In the genomic region with DNA sequence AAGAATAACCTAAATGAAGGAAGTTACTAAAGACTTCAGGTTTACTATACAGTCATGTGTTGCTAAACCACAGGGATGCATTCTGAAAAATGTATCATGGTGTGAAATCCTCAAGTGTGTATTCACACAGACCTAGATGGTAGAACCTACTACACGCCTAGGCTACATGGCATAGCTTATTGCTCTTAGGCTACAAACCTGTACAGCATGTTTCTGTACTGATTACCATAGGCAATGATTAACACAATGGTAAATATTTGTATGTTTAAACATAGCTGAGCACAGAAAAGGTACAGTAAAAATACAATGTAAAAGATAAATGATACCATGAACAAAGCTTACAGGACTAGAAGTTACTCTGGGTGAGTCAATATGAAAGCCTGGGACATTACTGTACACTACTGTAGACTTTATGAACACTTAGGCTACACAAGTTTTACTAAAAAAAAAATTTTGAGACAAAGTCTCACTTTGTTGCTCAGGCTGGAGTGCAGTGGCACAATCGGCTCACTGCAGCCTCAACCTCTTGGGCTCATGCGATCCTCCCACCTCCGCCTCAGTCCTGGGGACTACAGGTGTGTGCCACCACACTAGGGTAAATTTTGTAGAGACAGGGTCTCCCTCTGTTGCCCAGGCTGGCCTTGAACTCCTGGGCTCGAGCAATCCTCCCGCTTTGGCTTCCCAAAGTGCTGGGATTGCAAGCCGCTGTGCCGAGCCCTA, we compare ENCODE assay signal across 18 cellular contexts. TPM values are rescaled to one million over a fixed set of nuclear protein-coding genes. Genes with fewer than 3 reads are reported as not detected.
DNase-seq lines count a peak whose midpoint lies in the region; ATAC-seq, FAIRE-seq and TF ChIP-seq lines count a peak whose summit lies in the region.
"Had no signal": no experiment of that assay in that cellular context is flagged by ENCODE, and none has a peak within 500 bp of the region (broad histone marks: within the 10 kb centered on the region; RNA-seq: fewer than 3 reads in every experiment).

No MANE protein-coding gene starts in this region.

- DNase-seq in AG04450 (ENCODE audit: low read depth, low spot score) = peak; percentile 38
- DNase-seq in GM12891 (ENCODE audit: insufficient read length, low spot score) = no peak
- DNase-seq in body of pancreas = no peak
- no peak for DNase-seq in uterus
- DNase-seq: KG1; NCI-H187; NCI-H345; psoas muscle; stimulated activated CD4-positive, alpha-beta T cell treated with anti-CD3 and anti-CD28 coated beads, Interleukin-2, amount 100 ng/mL, for 48 hours; stimulated activated naive CD8-positive, alpha-beta T cell treated with anti-CD3 and anti-CD28 coated beads, Interleukin-15, Interleukin-2, amounts not matched to agents 100 U/mL and 50 U/mL, for 24 hours had no signal

- WGBS in body of pancreas, 2 donors = 63 to 67% methylated on average over 8 of the region's 8 CpGs

- peak; percentile 52 for ATAC-seq in body of pancreas
- ATAC-seq in GM21619 (IDR thresholded peaks at IDR 0.05; ENCODE audit: unreplicated experiment) = no peak
- ATAC-seq in GM21825 (IDR thresholded peaks at IDR 0.05; ENCODE audit: unreplicated experiment) = no peak
- no peak for ATAC-seq in HG03175 (IDR thresholded peaks at IDR 0.05; ENCODE audit: unreplicated experiment)
- ATAC-seq: psoas muscle; stimulated activated naive CD8-positive, alpha-beta T cell treated with anti-CD3 and anti-CD28 coated beads, Interleukin-15, Interleukin-2, amounts not matched to agents 100 U/mL and 50 U/mL, for 24 hours had no signal

- H3K27me3 ChIP-seq in AG04450 (ENCODE audit: control insufficient read depth, insufficient read depth, low read length) (no peaks in the 10 kb centered on the region), body of pancreas (no peaks in the 10 kb centered on the region), mucosa of rectum (ENCODE audit: control insufficient read depth in 2 of 2, insufficient read depth in 2 of 2, low read length in 2 of 2) (no peaks in the 10 kb centered on the region), uterus (no peaks in the 10 kb centered on the region)
- H3K27me3 ChIP-seq: SJSA1, tibial nerve had no signal

- intact Hi-C loops in body of pancreas (cut with DNase I) (no loop called here), uterus (cut with DNase I; ENCODE audit: low total_unique reads) (no loop called here)

- no peaks in the 10 kb centered on the region for H3K9me3 ChIP-seq in AG04450 (ENCODE audit: control insufficient read depth, insufficient read depth, low read length)
- H3K9me3 ChIP-seq in body of pancreas = no peaks in the 10 kb centered on the region
- no peaks in the 10 kb centered on the region for H3K9me3 ChIP-seq in mucosa of rectum (ENCODE audit: control insufficient read depth in 2 of 2, low read length in 2 of 2)
- H3K9me3 ChIP-seq in uterus = no peaks in the 10 kb centered on the region
- H3K9me3 ChIP-seq: psoas muscle, SJSA1, tibial nerve had no signal

- no peak for TF ChIP-seq CTCF in AG04450 (IDR thresholded peaks at IDR 0.05; ENCODE audit: low read depth, low read length)
- no peak for TF ChIP-seq CTCF in body of pancreas (IDR thresholded peaks at IDR 0.05)
- TF ChIP-seq CTCF in uterus (IDR thresholded peaks at IDR 0.05) = no peak

- POLR2A ChIA-PET in AG04450 (lab: Yijun Ruan, JAX) = interaction anchor here (0.6 to 0.9 kb wide), 4 partner anchors 25 to 1023 kb away, joined by 3 to 5 read pairs (median 4); a partner anchor contains a TSS

- H3K36me3 ChIP-seq in body of pancreas (replicated peaks in 1 of 2; ENCODE audit: insufficient read depth in 1 of 2, low read depth in 2 of 2) = peaks cover 0 to 20% of the 10 kb centered on the region in 2 donors
- peaks cover 56 to 66% of the 10 kb centered on the region in 2 donors for H3K36me3 ChIP-seq in mucosa of rectum (ENCODE audit: control insufficient read depth in 2 of 2, insufficient read depth in 2 of 2, low read length in 2 of 2)
- H3K36me3 ChIP-seq in uterus = no peaks in the 10 kb centered on the region

- FAIRE-seq in GM12891 (lab: Jason Lieb, UNC) = no peak

- H3K4me3 ChIP-seq in AG04450 (ENCODE audit: low read depth, low read length) (no peak overlapping the region), body of pancreas (no peak overlapping the region), mucosa of rectum (ENCODE audit: low read length in 2 of 2) (no peak overlapping the region), uterus (no peak overlapping the region)
- H3K4me3 ChIP-seq: coronary artery, psoas muscle, SJSA1, skin epidermis, tibial nerve had no signal

- H3K9ac ChIP-seq in mucosa of rectum (ENCODE audit: low read depth in 1 of 2, low read length in 2 of 2) = no peak overlapping the region

- H3K4me1 ChIP-seq in body of pancreas = peaks cover 9% of the 10 kb centered on the region
- peaks cover 0 to 8% of the 10 kb centered on the region in 2 donors for H3K4me1 ChIP-seq in mucosa of rectum (ENCODE audit: control insufficient read depth in 2 of 2, insufficient read depth in 2 of 2, low read length in 2 of 2)
- H3K4me1 ChIP-seq in uterus = no peaks in the 10 kb centered on the region
- H3K4me1 ChIP-seq: psoas muscle, SJSA1, tibial nerve had no signal

- H3K27ac ChIP-seq in AG04450 (ENCODE audit: low read depth, low read length) (peak overlapping the region; percentile 49), body of pancreas (peak overlapping the region in 1 of 4 donors; percentile 2), mucosa of rectum (ENCODE audit: low read depth in 2 of 2, low read length in 2 of 2) (peak overlapping the region; percentile 25 to 50), uterus (no peak overlapping the region)
- H3K27ac ChIP-seq: coronary artery, psoas muscle, SJSA1, skin epidermis, tibial nerve had no signal

- CTCF ChIA-PET in AG04450 (lab: Charles Lee) = interaction anchor here (0.6 to 2.4 kb wide), 4 partner anchors 8 to 102 kb away, joined by 3 to 12 read pairs (median 4); a partner anchor contains a TSS

- TF ChIP-seq POLR2A in GM12891 (IDR thresholded peaks at IDR 0.05; ENCODE audit: low read depth, low read length) (0 out of 2 replicates have a peak, but pooled peaks have one; percentile 32), body of pancreas (IDR thresholded peaks at IDR 0.05) (no peak), uterus (IDR thresholded peaks at IDR 0.05) (no peak)

TF ChIP-seq in GM12891, 5 proteins besides CTCF, POLR2A, EP300 and RAD21:
- TF ChIP-seq POLR2AphosphoS5 (IDR thresholded peaks at IDR 0.05; ENCODE audit: low read depth, low read length) (peak; percentile 40; the same call in 1 of the 2 replicates), POU2F2 (IDR thresholded peaks at IDR 0.05; ENCODE audit: low read depth, low read length) (no peak)

RNA-seq across cellular contexts. Expression of a gene that starts 36.0 kb away (rescaled TPM):
- 36.8 and 40.5 TPM in 2 replicates for polyA plus RNA-seq in AG04450 (2011; rRNA removed)
- polyA minus RNA-seq in AG04450 (2011; rRNA and poly(A)+ RNA removed) = 68.2 and 77.5 TPM in 2 replicates
- polyA plus RNA-seq in GM12891 (2012; ENCODE audit: low read depth, missing spikeins) = 20.3 TPM
- 10 to 100 TPM; 28.0 to 28.7 TPM for total RNA-seq in body of pancreas
- 10 to 100 TPM; 30.6 to 90.1 (median 63.1) TPM for total RNA-seq in uterus

Comparison
In these comparisons a context has a peak if more than half of its experiments do, and no peak if none do; other contexts are left out.
1. H3K27ac ChIP-seq: peak in AG04450 (single experiment) and mucosa of rectum (2 of 2); none in uterus (0 of 2).